12 cellular contexts compared by ENCODE assay signal in genomic region chr11:73795925-73796632, GRCh38. TPM values are rescaled to one million over a fixed set of nuclear protein-coding genes. Genes with fewer than 3 reads are reported as not detected.
A peak's percentile ranks its signal among the peaks of the same experiment; 100 is the strongest.
DNase-seq lines count a peak whose midpoint lies in the region; ATAC-seq lines count a peak whose summit lies in the region.
"Had no signal": no experiment of that assay in that cellular context is flagged by ENCODE, and none has a peak within 500 bp of the region (broad histone marks: within the 10 kb centered on the region; RNA-seq: fewer than 3 reads in every experiment).

No MANE protein-coding gene starts in this region.

- ATAC-seq in HG03565 (IDR thresholded peaks at IDR 0.05; ENCODE audit: unreplicated experiment) (no peak), HG03135 (IDR thresholded peaks at IDR 0.05; ENCODE audit: unreplicated experiment) (no peak)
- ATAC-seq: left colon had no signal

- DNase-seq in DMS 273 (lab: John Stamatoyannopoulos, UW; ENCODE audit: unreplicated experiment): peak; percentile 39
- no peak for DNase-seq in DMS 273 treated with DMSO at 0.1 percent for 48 hours (lab: John Stamatoyannopoulos, UW)
- peak; percentile 29 for DNase-seq in amniotic epithelial cell (ENCODE audit: low read depth)
- DNase-seq in hippocampal formation (lab: John Stamatoyannopoulos, UW): peak; percentile 54 to 66
- DNase-seq in putamen (ENCODE audit: low spot score): peak; percentile 88
- no peak for DNase-seq in H4 (ENCODE audit: low spot score)
- DNase-seq: activated CD8-positive, alpha-beta memory T cell treated with anti-CD3 and anti-CD28 coated beads, Interleukin-2, amount 50 U/mL, for 4 hours; activated naive CD8-positive, alpha-beta T cell treated with anti-CD3 and anti-CD28 coated beads, Interleukin-2, amount 10 ng/mL, durations not matched to agents 7 days and 5 days; left colon; NCI-H1694 had no signal

RNA-seq across cellular contexts. Expression of gene MRPL48, which starts 8.4 kb away (rescaled TPM):
- 46.7 and 167 TPM in 2 replicates for total RNA-seq in H4 (2014; rRNA removed; shearing (Covaris generic))

RNA-seq across cellular contexts. Expression of gene RAB6A, which starts 35.2 kb away (rescaled TPM):
- 31.6 and 47.8 TPM in 2 replicates for total RNA-seq in H4 (2014; rRNA removed; shearing (Covaris generic))

Comparison
In these comparisons a context has a peak if more than half of its experiments do, and no peak if none do; other contexts are left out.
1. DNase-seq: peak in DMS 273 (single experiment), amniotic epithelial cell (single experiment), hippocampal formation (2 of 2) and putamen (single experiment); none in DMS 273 treated with DMSO at 0.1 percent for 48 hours (single experiment) and H4 (single experiment).